In genomic region chr13:96119921-96120320, GRCh38 we compare ENCODE assay signal across 2 cellular contexts.
TF ChIP-seq lines count a peak whose summit lies in the region.

No MANE protein-coding gene starts in this region.

TF ChIP-seq in GM23338, 12 proteins besides CTCF, POLR2A, EP300 and RAD21:
- TF ChIP-seq POLR2AphosphoS5 (IDR thresholded peaks at IDR 0.05; ENCODE audit: low read depth) (no peak), ETS1 (IDR thresholded peaks at IDR 0.05) (no peak), JUNB (IDR thresholded peaks at IDR 0.05; ENCODE audit: unreplicated experiment) (no peak), CREB1 (CRISPR knock-in tag; IDR thresholded peaks at IDR 0.05; ENCODE audit: low read depth) (no peak), EZH2 (IDR thresholded peaks at IDR 0.05; ENCODE audit: low read depth, unreplicated experiment) (no peak), STAT1 (IDR thresholded peaks at IDR 0.05; ENCODE audit: unreplicated experiment) (no peak)

TF ChIP-seq in H1, 55 proteins besides CTCF, POLR2A, EP300 and RAD21:
- TF ChIP-seq RXRA (IDR thresholded peaks at IDR 0.05; ENCODE audit: insufficient read depth, low read depth, low read length) (no peak), PHF8 (conservative IDR thresholded peaks at IDR 0.05; ENCODE audit: low read depth, low read length) (no peak), SP2 (IDR thresholded peaks at IDR 0.05; ENCODE audit: low read length) (no peak), BRCA1 (IDR thresholded peaks at IDR 0.05; ENCODE audit: low read depth, low read length) (no peak)
